Comparison of ENCODE assay signal across 21 cellular contexts in the genomic region with DNA sequence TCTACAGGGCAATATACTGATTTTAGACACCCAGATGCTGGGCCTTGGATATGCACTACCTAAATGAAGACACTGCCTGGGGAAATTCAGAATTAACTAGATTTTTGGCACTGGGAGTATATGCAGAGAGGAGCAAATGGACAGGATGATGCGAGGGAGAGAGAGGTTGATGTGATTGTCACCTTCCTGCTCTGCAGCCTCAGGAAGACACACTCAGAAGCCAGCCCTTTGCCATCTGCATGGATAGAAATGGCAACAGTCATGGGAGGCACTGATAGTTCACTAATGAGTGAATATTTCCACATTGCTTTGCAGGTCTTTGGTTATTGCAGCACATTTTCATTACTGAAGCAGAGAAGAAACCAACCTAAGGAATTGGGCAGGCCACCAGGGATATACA.
DNase-seq lines count a peak whose midpoint lies in the region; ATAC-seq and TF ChIP-seq lines count a peak whose summit lies in the region.
"Had no signal": no experiment of that assay in that cellular context is flagged by ENCODE, and none has a peak within 500 bp of the region (broad histone marks: within the 10 kb centered on the region; RNA-seq: fewer than 3 reads in every experiment).

No MANE protein-coding gene starts in this region.

- POLR2A ChIA-PET in CD4-positive, alpha-beta T cell (lab: Charles Lee) = no interaction called here

- H3K4me3 ChIP-seq in right atrium auricular region (no peak overlapping the region), heart right ventricle (no peak overlapping the region), gastrocnemius medialis (peak overlapping the region in 1 of 4 donors; percentile 12), uterus (no peak overlapping the region)
- H3K4me3 ChIP-seq: MG63 had no signal

- H3K4me1 ChIP-seq in right atrium auricular region (peaks cover 0 to 32% of the 10 kb centered on the region in 2 donors), heart right ventricle (peaks cover 0 to 18% (median 9%) of the 10 kb centered on the region in 9 donors), gastrocnemius medialis (peaks cover 50 to 77% of the 10 kb centered on the region in 2 donors), uterus (peaks cover 6 to 11% of the 10 kb centered on the region in 2 donors)

- H3K27me3 ChIP-seq in right atrium auricular region = no peaks in the 10 kb centered on the region
- H3K27me3 ChIP-seq in heart right ventricle = peaks cover 0 to 3% (median 0%) of the 10 kb centered on the region in 7 donors
- H3K27me3 ChIP-seq in gastrocnemius medialis = no peaks in the 10 kb centered on the region
- H3K27me3 ChIP-seq in uterus = no peaks in the 10 kb centered on the region
- no peaks in the 10 kb centered on the region for H3K27me3 ChIP-seq in CD4-positive, alpha-beta T cell (ENCODE audit: control insufficient read depth, insufficient read depth, low read length)
- H3K27me3 ChIP-seq: MG63 had no signal

- ATAC-seq in heart right ventricle = no peak
- peak; percentile 10 to 30 for ATAC-seq in gastrocnemius medialis
- ATAC-seq in HG02588 (IDR thresholded peaks at IDR 0.05; ENCODE audit: unreplicated experiment) = no peak
- no peak for ATAC-seq in CD4-positive, alpha-beta T cell (ENCODE audit: poor library complexity)
- ATAC-seq: PC-3 had no signal

- H3K4me3 Mint-ChIP-seq in nephron = no peak overlapping the region
- no peak overlapping the region for H3K4me3 Mint-ChIP-seq in CD4-positive, alpha-beta T cell
- H3K4me3 Mint-ChIP-seq: B cell; CD4-positive, CD25-positive, alpha-beta regulatory T cell; HFFc6 had no signal

- TF ChIP-seq CTCF in right atrium auricular region (IDR thresholded peaks at IDR 0.05) (no peak), heart right ventricle (IDR thresholded peaks at IDR 0.05) (no peak), nephron (IDR thresholded peaks at IDR 0.05; ENCODE audit: unreplicated experiment in 3 of 3) (no peak), gastrocnemius medialis (IDR thresholded peaks at IDR 0.05 in 4 of 5, conservative IDR thresholded peaks at IDR 0.05 in 1 of 5) (no peak), uterus (IDR thresholded peaks at IDR 0.05) (no peak)
- TF ChIP-seq CTCF in CD4-positive, alpha-beta T cell (IDR thresholded peaks at IDR 0.05) = no peak

- CTCF ChIA-PET in CD4-positive, alpha-beta T cell (lab: Charles Lee) = no interaction called here

- no peaks in the 10 kb centered on the region for H3K36me3 Mint-ChIP-seq in nephron (ENCODE audit: low read depth)
- H3K36me3 Mint-ChIP-seq in CD4-positive, alpha-beta T cell (ENCODE audit: low read depth) = no peaks in the 10 kb centered on the region
- H3K36me3 Mint-ChIP-seq: CD4-positive, CD25-positive, alpha-beta regulatory T cell had no signal

- TF ChIP-seq POLR2A in gastrocnemius medialis (IDR thresholded peaks at IDR 0.05) (no peak), uterus (IDR thresholded peaks at IDR 0.05) (no peak)

- H3K9me3 ChIP-seq in right atrium auricular region (no peaks in the 10 kb centered on the region), heart right ventricle (no peaks in the 10 kb centered on the region), gastrocnemius medialis (no peaks in the 10 kb centered on the region), uterus (no peaks in the 10 kb centered on the region)
- H3K9me3 ChIP-seq in CD4-positive, alpha-beta T cell (ENCODE audit: control insufficient read depth, low read length) = no peaks in the 10 kb centered on the region
- H3K9me3 ChIP-seq: MG63 had no signal

- H3K4me1 Mint-ChIP-seq in nephron = peaks cover 77% of the 10 kb centered on the region
- no peaks in the 10 kb centered on the region for H3K4me1 Mint-ChIP-seq in CD4-positive, alpha-beta T cell (ENCODE audit: low read depth)
- H3K4me1 Mint-ChIP-seq: B cell; CD4-positive, CD25-positive, alpha-beta regulatory T cell had no signal

- intact Hi-C loops in heart right ventricle (cut with DNase I) = loop anchor here in 1 of 10 donors (5.0 kb wide), 1 partner anchor 88 kb away; no protein-coding TSS in a partner anchor
- intact Hi-C loops in gastrocnemius medialis (cut with DNase I; ENCODE audit: low total_unique reads) = loop anchor here (5.0 kb wide), 2 partner anchors 82 to 88 kb away; no protein-coding TSS in a partner anchor
- intact Hi-C loops in uterus (cut with DNase I; ENCODE audit: low total_unique reads) = no loop called here
- intact Hi-C loops in CD4-positive, alpha-beta T cell (cut with DNase I, micrococcal nuclease) = no loop called here

- in situ Hi-C loops in gastrocnemius medialis (cut with MboI; ENCODE audit: low sequenced_read_pairs in 4 of 4) = loop anchor here in 2 of 4 donors (10.0 to 25.0 kb wide), 2 partner anchors 90 to 1433 kb away; partner anchors contain the start of gene HOXA11 (in 1 of the 2)

- H3K36me3 ChIP-seq in right atrium auricular region = no peaks in the 10 kb centered on the region
- no peaks in the 10 kb centered on the region for H3K36me3 ChIP-seq in heart right ventricle
- H3K36me3 ChIP-seq in gastrocnemius medialis = no peaks in the 10 kb centered on the region
- no peaks in the 10 kb centered on the region for H3K36me3 ChIP-seq in uterus
- H3K36me3 ChIP-seq: MG63 had no signal

- peak overlapping the region; percentile 40 to 88 (median 83) for H3K27ac Mint-ChIP-seq in nephron
- H3K27ac Mint-ChIP-seq in CD4-positive, alpha-beta T cell = no peak overlapping the region
- H3K27ac Mint-ChIP-seq: B cell; CD4-positive, CD25-positive, alpha-beta regulatory T cell; HFFc6 had no signal

- 84 to 92% methylated on average over 1 of the region's 1 CpG for WGBS in heart right ventricle, 2 donors

- no peak for DNase-seq in right atrium auricular region (ENCODE audit: low spot score)
- DNase-seq in heart right ventricle = no peak
- no peak for DNase-seq in gastrocnemius medialis
- no peak for DNase-seq in uterus
- DNase-seq in NCI-H187 treated with DMSO at 0.1 percent for 48 hours (lab: John Stamatoyannopoulos, UW) = no peak
- DNase-seq in CD4-positive, alpha-beta T cell = no peak
- DNase-seq: CD4-positive, CD25-positive, alpha-beta regulatory T cell; DMS79; HFFc6; MG63; NCI-H1092; NCI-H146; NCI-H2081 treated with DMSO at 0.1 percent for 48 hours; NCI-H510A; NCI-H82; PC-3 had no signal

- H3K27ac ChIP-seq in right atrium auricular region (peak overlapping the region; percentile 18 to 66), heart right ventricle (peak overlapping the region in 1 of 10 donors; percentile 47), gastrocnemius medialis (peak overlapping the region; percentile 86 to 94 (median 90)), uterus (peak overlapping the region; percentile 82 to 95)
- H3K27ac ChIP-seq in CD4-positive, alpha-beta T cell (ENCODE audit: low read depth, low read length) = no peak overlapping the region
- H3K27ac ChIP-seq: 22Rv1, RWPE1 had no signal

- peaks cover 3% of the 10 kb centered on the region for H3K27me3 Mint-ChIP-seq in nephron (ENCODE audit: low read depth)
- H3K27me3 Mint-ChIP-seq in CD4-positive, alpha-beta T cell = peaks cover 10% of the 10 kb centered on the region
- H3K27me3 Mint-ChIP-seq: CD4-positive, CD25-positive, alpha-beta regulatory T cell had no signal

- H3K9me3 Mint-ChIP-seq in nephron = no peaks in the 10 kb centered on the region
- no peaks in the 10 kb centered on the region for H3K9me3 Mint-ChIP-seq in CD4-positive, alpha-beta T cell

Comparison
In these comparisons a context has a peak if more than half of its experiments do, and no peak if none do; other contexts are left out.
1. ATAC-seq: peak in gastrocnemius medialis (2 of 2); none in heart right ventricle (0 of 8), HG02588 (single experiment) and CD4-positive, alpha-beta T cell (single experiment).